Comparison of ENCODE assay signal across 12 cellular contexts in the genomic region with DNA sequence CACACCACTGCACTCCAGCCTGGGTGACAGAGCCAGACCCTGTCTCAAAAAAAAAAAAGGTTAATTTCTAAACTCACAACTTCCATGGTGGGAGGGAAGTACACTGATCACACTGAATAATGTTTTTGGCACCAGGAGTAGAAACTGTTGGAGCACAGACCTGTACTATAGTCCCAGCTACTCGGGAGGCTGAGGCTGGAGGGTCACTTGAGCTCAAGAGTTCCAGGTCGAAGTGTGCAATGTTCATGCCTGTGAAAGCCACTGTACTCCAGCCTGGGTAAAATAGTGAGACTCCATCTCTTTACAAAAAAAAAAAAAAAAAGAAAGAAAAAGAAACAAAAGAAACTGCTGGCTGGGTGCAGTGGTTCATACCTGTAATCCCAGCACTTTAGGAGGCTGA. TPM values are rescaled to one million over a fixed set of nuclear protein-coding genes. Genes with fewer than 3 reads are reported as not detected.
A peak's percentile ranks its signal among the peaks of the same experiment; 100 is the strongest.
DNase-seq lines count a peak whose midpoint lies in the region; ATAC-seq and TF ChIP-seq lines count a peak whose summit lies in the region.
"Had no signal": no experiment of that assay in that cellular context is flagged by ENCODE, and none has a peak within 500 bp of the region (broad histone marks: within the 10 kb centered on the region; RNA-seq: fewer than 3 reads in every experiment).

No MANE protein-coding gene starts in this region.

- no peak for TF ChIP-seq POLR2A in spleen (IDR thresholded peaks at IDR 0.05)
- no peak for TF ChIP-seq POLR2A in ovary (IDR thresholded peaks at IDR 0.05)

- TF ChIP-seq CTCF in CD14-positive monocyte (IDR thresholded peaks at IDR 0.05) (no peak), OCI-LY1 (IDR thresholded peaks at IDR 0.05; ENCODE audit: low read length) (no peak), spleen (IDR thresholded peaks at IDR 0.05 in 8 of 11, conservative IDR thresholded peaks at IDR 0.05 in 3 of 11) (no peak), ovary (IDR thresholded peaks at IDR 0.05) (no peak)

- TF ChIP-seq EP300 in ovary (IDR thresholded peaks at IDR 0.05), result no peak

- H3K4me1 Mint-ChIP-seq in CD14-positive monocyte, result peaks cover 18% of the 10 kb centered on the region
- peaks cover 30% of the 10 kb centered on the region for H3K4me1 Mint-ChIP-seq in dendritic cell treated with granulocyte-macrophage colony-stimulating factor and Interleukin-4, amounts not matched to agents 40 ng/mL and 50 ng/mL, for 4 days (ENCODE audit: low read depth)

- peaks cover 0 to 1% (median 0%) of the 10 kb centered on the region in 3 donors for H3K27me3 Mint-ChIP-seq in CD14-positive monocyte (ENCODE audit: low read depth in 3 of 3)
- H3K27me3 Mint-ChIP-seq in dendritic cell treated with granulocyte-macrophage colony-stimulating factor and Interleukin-4, amounts not matched to agents 40 ng/mL and 50 ng/mL, for 4 days, result no peaks in the 10 kb centered on the region
- H3K27me3 Mint-ChIP-seq: CD8-positive, alpha-beta memory T cell had no signal

- H3F3A ChIP-seq in OCI-LY1 (ENCODE audit: insufficient read depth, low read length), result no peaks in the 10 kb centered on the region

- H3K4me2 ChIP-seq in OCI-LY1 (ENCODE audit: low read length), result no peak overlapping the region

- intact Hi-C loops in CD14-positive monocyte (cut with micrococcal nuclease) (loop anchor here in 1 of 2 donors (5.0 kb wide), 1 partner anchor 247 kb away; no protein-coding TSS in a partner anchor), spleen (cut with DNase I; ENCODE audit: low total_unique reads) (loop anchor here (10.0 kb wide), 1 partner anchor 610 kb away; no protein-coding TSS in a partner anchor), ovary (cut with DNase I) (loop anchor here in 3 of 4 donors (2.0 to 10.0 kb wide), 4 partner anchors 120 to 500 kb away; a partner anchor contains a TSS)
- intact Hi-C loops in dendritic cell treated with granulocyte-macrophage colony-stimulating factor and Interleukin-4, amounts not matched to agents 40 ng/mL and 50 ng/mL, for 4 days (cut with micrococcal nuclease), result loop anchor here (2.0 to 10.0 kb wide), 3 partner anchors 200 to 450 kb away; no protein-coding TSS in a partner anchor

- WGBS in spleen, 5 donors, result 44 to 75% (median 50%) methylated on average over 2 of the region's 2 CpGs
- WGBS in ovary, 3 donors, result 18 to 61% (median 48%) methylated on average over 2 of the region's 2 CpGs

- no peaks in the 10 kb centered on the region for H4K20me1 ChIP-seq in OCI-LY1 (ENCODE audit: insufficient read depth, low read length)

- no peaks in the 10 kb centered on the region for H3K79me2 ChIP-seq in OCI-LY1 (ENCODE audit: insufficient read depth, low read length)

- H3K4me3 Mint-ChIP-seq in CD14-positive monocyte, result no peak overlapping the region
- H3K4me3 Mint-ChIP-seq in dendritic cell treated with granulocyte-macrophage colony-stimulating factor and Interleukin-4, amounts not matched to agents 40 ng/mL and 50 ng/mL, for 4 days, result no peak overlapping the region
- H3K4me3 Mint-ChIP-seq: CD8-positive, alpha-beta memory T cell had no signal

- H3K27ac Mint-ChIP-seq in CD14-positive monocyte, result peak overlapping the region in 4 of 7 donors; percentile 46 to 85 (median 73)
- peak overlapping the region; percentile 42 for H3K27ac Mint-ChIP-seq in dendritic cell treated with granulocyte-macrophage colony-stimulating factor and Interleukin-4, amounts not matched to agents 40 ng/mL and 50 ng/mL, for 4 days
- H3K27ac Mint-ChIP-seq: CD8-positive, alpha-beta memory T cell had no signal

- H3K36me3 Mint-ChIP-seq in CD14-positive monocyte, result peaks cover 23 to 29% of the 10 kb centered on the region in 2 donors
- peaks cover 41% of the 10 kb centered on the region for H3K36me3 Mint-ChIP-seq in dendritic cell treated with granulocyte-macrophage colony-stimulating factor and Interleukin-4, amounts not matched to agents 40 ng/mL and 50 ng/mL, for 4 days (ENCODE audit: low read depth)

- no peak for ATAC-seq in GM18870 (IDR thresholded peaks at IDR 0.05; ENCODE audit: unreplicated experiment)

- no peak for DNase-seq in CD14-positive monocyte (ENCODE audit: low spot score)
- DNase-seq in spleen, result no peak
- DNase-seq in ovary, result no peak
- DNase-seq in GM19238 (ENCODE audit: insufficient read length, low spot score), result no peak
- no peak for DNase-seq in SHP77 treated with DMSO at 0.1 percent for 48 hours (lab: John Stamatoyannopoulos, UW)
- DNase-seq: H7, NCI-H1930 had no signal

- no peaks in the 10 kb centered on the region for H3K9me2 ChIP-seq in OCI-LY1 (ENCODE audit: low read depth, low read length)

- H2AFZ ChIP-seq in OCI-LY1 (ENCODE audit: low read length), result no peak overlapping the region

- H3K4me1 ChIP-seq in OCI-LY1 (ENCODE audit: insufficient read depth, low read length, severe bottlenecking) (peaks cover 28% of the 10 kb centered on the region), spleen (peaks cover 7 to 50% (median 30%) of the 10 kb centered on the region in 6 donors), ovary (ENCODE audit: insufficient read depth) (peaks cover 3% of the 10 kb centered on the region)

- no peak overlapping the region for H3K9ac ChIP-seq in OCI-LY1 (ENCODE audit: low read length)

- H3K9me3 ChIP-seq in OCI-LY1 (ENCODE audit: low read length) (no peaks in the 10 kb centered on the region), spleen (no peaks in the 10 kb centered on the region), ovary (no peaks in the 10 kb centered on the region)
- H3K9me3 ChIP-seq: SJSA1 had no signal

- H3K27ac ChIP-seq in OCI-LY1 (ENCODE audit: low read depth, low read length, poor library complexity, severe bottlenecking) (peak overlapping the region; percentile 42), spleen (peak overlapping the region in 6 of 8 donors; percentile 1 to 79 (median 41)), ovary (no peak overlapping the region)
- H3K27ac ChIP-seq: SJSA1 had no signal

- no peaks in the 10 kb centered on the region for H3K9me3 Mint-ChIP-seq in CD14-positive monocyte
- H3K9me3 Mint-ChIP-seq in dendritic cell treated with granulocyte-macrophage colony-stimulating factor and Interleukin-4, amounts not matched to agents 40 ng/mL and 50 ng/mL, for 4 days, result no peaks in the 10 kb centered on the region
- H3K9me3 Mint-ChIP-seq: CD8-positive, alpha-beta memory T cell had no signal

- H3K36me3 ChIP-seq in OCI-LY1 (ENCODE audit: insufficient read depth, low read length) (no peaks in the 10 kb centered on the region), spleen (peaks cover 0 to 58% (median 0%) of the 10 kb centered on the region in 6 donors), ovary (no peaks in the 10 kb centered on the region)

- no peak overlapping the region for H3K4me3 ChIP-seq in OCI-LY1 (ENCODE audit: low read depth, low read length, poor library complexity, severe bottlenecking)
- no peak overlapping the region for H3K4me3 ChIP-seq in spleen
- no peak overlapping the region for H3K4me3 ChIP-seq in ovary
- H3K4me3 ChIP-seq: SJSA1 had no signal

- H3K27me3 ChIP-seq in OCI-LY1 (ENCODE audit: insufficient read depth, low read length), result no peaks in the 10 kb centered on the region
- no peaks in the 10 kb centered on the region for H3K27me3 ChIP-seq in spleen (replicated peaks in 1 of 7)
- H3K27me3 ChIP-seq in ovary, result no peaks in the 10 kb centered on the region
- H3K27me3 ChIP-seq: SJSA1 had no signal

RNA-seq across cellular contexts. Expression of a gene that starts 35.3 kb away (rescaled TPM):
- 10 to 100 TPM; 33.8 to 38.2 TPM for polyA plus RNA-seq in CD14-positive monocyte
- 10 to 100 TPM; 31.3 to 78.5 (median 47.2) TPM for total RNA-seq in spleen
- 10 to 100 TPM; 30.7 to 44.7 (median 40.3) TPM for polyA plus RNA-seq in spleen
- 100 to 1,000 TPM in 1 of 7 donors, 10 to 100 TPM in 6; 58.9 to 122 (median 81.1) TPM for total RNA-seq in ovary
- polyA plus RNA-seq in ovary, result 10 to 100 TPM; 50.1 to 75.4 TPM

RNA-seq across cellular contexts. Expression of a gene that starts 41.3 kb away (rescaled TPM):
- 100 to 1,000 TPM; 204 to 324 TPM for polyA plus RNA-seq in CD14-positive monocyte
- 100 to 1,000 TPM in 5 of 7 donors, 10 to 100 TPM in 2; 87.1 to 133 (median 114) TPM for total RNA-seq in spleen
- 10 to 100 TPM; 73.6 to 77.9 (median 77.4) TPM for polyA plus RNA-seq in spleen
- 10 to 100 TPM; 39.6 to 54.5 (median 46.7) TPM for total RNA-seq in ovary
- 100 to 1,000 TPM in 1 of 2 donors, 10 to 100 TPM in 1; 43.7 to 125 TPM for polyA plus RNA-seq in ovary

RNA-seq across cellular contexts. Expression of a gene that starts 47.0 kb away (rescaled TPM):
- 1 to 10 TPM in 1 of 2 donors, under 1 TPM in 1; 0.26 to 1.1 TPM for polyA plus RNA-seq in CD14-positive monocyte
- total RNA-seq in spleen, result 1 to 10 TPM in 5 of 7 donors, under 1 TPM in 2; 0.42 to 4.6 (median 2.1) TPM
- polyA plus RNA-seq in spleen, result 1 to 10 TPM in 1 of 3 donors, under 1 TPM in 2; 0.86 to 1.2 (median 0.87) TPM
- 1 to 10 TPM in 4 of 7 donors, under 1 TPM in 3; 0.34 to 1.7 (median 1.2) TPM for total RNA-seq in ovary
- 1 to 10 TPM in 1 of 2 donors, under 1 TPM in 1; 0.62 to 2.6 TPM for polyA plus RNA-seq in ovary

Comparison
In these comparisons a context has a peak if more than half of its experiments do, and no peak if none do; other contexts are left out.
1. H3K27ac ChIP-seq: peak in OCI-LY1 (single experiment) and spleen (6 of 8); none in ovary (0 of 2).